1 cellular context compared by ENCODE assay signal in genomic region chr4:54064317-54065275, GRCh38.
A peak's percentile ranks its signal among the peaks of the same experiment; 100 is the strongest.
TF ChIP-seq lines count a peak whose summit lies in the region.

TSS of gene CHIC2 (minus strand) at chr4:54064605. CDS start at chr4:54064300, 305 bp downstream.

TF ChIP-seq in SK-N-SH, 30 proteins besides CTCF, POLR2A, EP300 and RAD21 (continued from another document):
- TF ChIP-seq SMC3 (IDR thresholded peaks at IDR 0.05; ENCODE audit: low read depth, low read length) (peak; percentile 7; the same call in 1 of the 2 replicates), NRF1 (IDR thresholded peaks at IDR 0.05; ENCODE audit: low read depth, low read length) (peak; percentile 59), MAX (IDR thresholded peaks at IDR 0.05; ENCODE audit: low read depth) (peak; percentile 59; the same call in 1 of the 2 replicates), YY1 (IDR thresholded peaks at IDR 0.05; ENCODE audit: low read depth) (peak; percentile 74), POLR2AphosphoS5 (IDR thresholded peaks at IDR 0.05; ENCODE audit: low read depth, low read length) (peak; percentile 89), MXI1 (IDR thresholded peaks at IDR 0.05; ENCODE audit: low read depth, low read length) (peak; percentile 44; the same call in 1 of the 2 replicates), NFIC (IDR thresholded peaks at IDR 0.05; ENCODE audit: borderline replicate concordance) (peak; percentile 34; the same call in 1 of the 2 replicates), MEF2A (IDR thresholded peaks at IDR 0.05; ENCODE audit: borderline replicate concordance, low read depth) (no peak), CHD2 (IDR thresholded peaks at IDR 0.05; ENCODE audit: low read length, partially characterized antibody) (peak; percentile 99), TEAD4 (IDR thresholded peaks at IDR 0.05; ENCODE audit: borderline replicate concordance, insufficient read depth) (no peak)
